ENCODE assay signal across 1 cellular context in the genomic region with DNA sequence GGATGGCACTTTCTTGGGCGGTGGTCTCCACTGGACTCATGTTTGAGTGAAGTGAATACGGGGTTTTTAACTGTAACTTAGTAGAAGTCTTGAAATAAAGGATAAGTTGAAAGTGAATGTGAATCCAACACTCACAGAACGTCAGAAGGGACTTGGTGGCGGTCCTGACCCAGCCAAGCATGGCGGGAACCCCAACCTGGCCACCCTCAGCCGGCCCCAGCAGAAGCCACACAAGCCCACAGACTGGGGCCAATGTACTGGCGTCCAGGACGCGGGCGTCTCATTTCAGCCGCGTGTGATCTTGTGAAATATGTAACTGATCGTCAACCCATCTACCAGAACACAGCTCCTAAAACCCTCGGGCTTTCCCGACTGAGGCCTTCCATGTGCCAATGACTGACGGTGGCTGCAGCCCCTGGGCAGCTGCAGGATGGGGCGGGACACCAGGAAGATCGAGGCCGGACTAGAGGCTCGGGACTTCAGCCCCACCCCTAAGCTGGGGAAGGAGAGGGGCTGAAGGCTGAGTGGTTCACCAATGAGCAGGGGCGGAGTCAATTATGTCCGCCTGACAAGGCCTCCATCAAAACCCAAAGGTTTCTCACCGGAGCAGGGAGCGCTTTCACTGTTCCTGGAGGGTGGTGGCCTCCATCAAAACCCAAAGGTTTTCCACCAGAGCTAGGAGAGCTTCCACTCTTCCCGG.
TF ChIP-seq lines count a peak whose summit lies in the region.

No MANE protein-coding gene starts in this region.

TF ChIP-seq in GM23338, 12 proteins besides CTCF, POLR2A, EP300 and RAD21 (continued from another document):
- TF ChIP-seq, protein P1, sequence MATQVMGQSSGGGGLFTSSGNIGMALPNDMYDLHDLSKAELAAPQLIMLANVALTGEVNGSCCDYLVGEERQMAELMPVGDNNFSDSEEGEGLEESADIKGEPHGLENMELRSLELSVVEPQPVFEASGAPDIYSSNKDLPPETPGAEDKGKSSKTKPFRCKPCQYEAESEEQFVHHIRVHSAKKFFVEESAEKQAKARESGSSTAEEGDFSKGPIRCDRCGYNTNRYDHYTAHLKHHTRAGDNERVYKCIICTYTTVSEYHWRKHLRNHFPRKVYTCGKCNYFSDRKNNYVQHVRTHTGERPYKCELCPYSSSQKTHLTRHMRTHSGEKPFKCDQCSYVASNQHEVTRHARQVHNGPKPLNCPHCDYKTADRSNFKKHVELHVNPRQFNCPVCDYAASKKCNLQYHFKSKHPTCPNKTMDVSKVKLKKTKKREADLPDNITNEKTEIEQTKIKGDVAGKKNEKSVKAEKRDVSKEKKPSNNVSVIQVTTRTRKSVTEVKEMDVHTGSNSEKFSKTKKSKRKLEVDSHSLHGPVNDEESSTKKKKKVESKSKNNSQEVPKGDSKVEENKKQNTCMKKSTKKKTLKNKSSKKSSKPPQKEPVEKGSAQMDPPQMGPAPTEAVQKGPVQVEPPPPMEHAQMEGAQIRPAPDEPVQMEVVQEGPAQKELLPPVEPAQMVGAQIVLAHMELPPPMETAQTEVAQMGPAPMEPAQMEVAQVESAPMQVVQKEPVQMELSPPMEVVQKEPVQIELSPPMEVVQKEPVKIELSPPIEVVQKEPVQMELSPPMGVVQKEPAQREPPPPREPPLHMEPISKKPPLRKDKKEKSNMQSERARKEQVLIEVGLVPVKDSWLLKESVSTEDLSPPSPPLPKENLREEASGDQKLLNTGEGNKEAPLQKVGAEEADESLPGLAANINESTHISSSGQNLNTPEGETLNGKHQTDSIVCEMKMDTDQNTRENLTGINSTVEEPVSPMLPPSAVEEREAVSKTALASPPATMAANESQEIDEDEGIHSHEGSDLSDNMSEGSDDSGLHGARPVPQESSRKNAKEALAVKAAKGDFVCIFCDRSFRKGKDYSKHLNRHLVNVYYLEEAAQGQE (IDR thresholded peaks at IDR 0.05; ENCODE audit: unreplicated experiment) = no peak
- TF ChIP-seq POLR2AphosphoS5 (IDR thresholded peaks at IDR 0.05; ENCODE audit: low read depth) = no peak
- TF ChIP-seq, protein P2, sequence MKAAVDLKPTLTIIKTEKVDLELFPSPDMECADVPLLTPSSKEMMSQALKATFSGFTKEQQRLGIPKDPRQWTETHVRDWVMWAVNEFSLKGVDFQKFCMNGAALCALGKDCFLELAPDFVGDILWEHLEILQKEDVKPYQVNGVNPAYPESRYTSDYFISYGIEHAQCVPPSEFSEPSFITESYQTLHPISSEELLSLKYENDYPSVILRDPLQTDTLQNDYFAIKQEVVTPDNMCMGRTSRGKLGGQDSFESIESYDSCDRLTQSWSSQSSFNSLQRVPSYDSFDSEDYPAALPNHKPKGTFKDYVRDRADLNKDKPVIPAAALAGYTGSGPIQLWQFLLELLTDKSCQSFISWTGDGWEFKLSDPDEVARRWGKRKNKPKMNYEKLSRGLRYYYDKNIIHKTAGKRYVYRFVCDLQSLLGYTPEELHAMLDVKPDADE (IDR thresholded peaks at IDR 0.05) = no peak
- no peak for TF ChIP-seq NANOG (IDR thresholded peaks at IDR 0.05; ENCODE audit: borderline replicate concordance)
- TF ChIP-seq ZNF331 (CRISPR knock-in tag; IDR thresholded peaks at IDR 0.05; ENCODE audit: low read depth) = no peak
